1 cellular context compared by ENCODE assay signal in the genomic region with DNA sequence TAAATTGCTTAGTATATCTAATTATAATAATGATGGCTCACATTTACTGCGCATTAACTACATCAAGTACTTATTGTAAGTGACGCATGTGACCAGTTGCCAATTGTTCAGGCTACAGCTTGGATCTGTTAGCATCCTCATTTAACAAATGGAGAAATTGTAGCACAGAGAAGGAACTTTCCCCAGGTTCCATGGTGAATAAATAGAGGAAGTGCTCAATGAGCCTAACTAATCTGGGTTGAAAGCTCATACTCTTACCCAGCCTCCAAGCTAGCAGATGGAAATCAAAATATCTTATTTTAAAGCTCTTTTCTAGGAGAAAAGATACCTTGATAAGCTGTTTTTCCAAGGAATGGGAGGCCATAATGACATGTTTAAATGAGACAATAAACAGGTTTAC.
TF ChIP-seq lines count a peak whose summit lies in the region.

No MANE protein-coding gene starts in this region.

TF ChIP-seq in WTC11, 78 proteins besides CTCF, POLR2A, EP300 and RAD21 (continued from another document):
- TF ChIP-seq, protein P1, sequence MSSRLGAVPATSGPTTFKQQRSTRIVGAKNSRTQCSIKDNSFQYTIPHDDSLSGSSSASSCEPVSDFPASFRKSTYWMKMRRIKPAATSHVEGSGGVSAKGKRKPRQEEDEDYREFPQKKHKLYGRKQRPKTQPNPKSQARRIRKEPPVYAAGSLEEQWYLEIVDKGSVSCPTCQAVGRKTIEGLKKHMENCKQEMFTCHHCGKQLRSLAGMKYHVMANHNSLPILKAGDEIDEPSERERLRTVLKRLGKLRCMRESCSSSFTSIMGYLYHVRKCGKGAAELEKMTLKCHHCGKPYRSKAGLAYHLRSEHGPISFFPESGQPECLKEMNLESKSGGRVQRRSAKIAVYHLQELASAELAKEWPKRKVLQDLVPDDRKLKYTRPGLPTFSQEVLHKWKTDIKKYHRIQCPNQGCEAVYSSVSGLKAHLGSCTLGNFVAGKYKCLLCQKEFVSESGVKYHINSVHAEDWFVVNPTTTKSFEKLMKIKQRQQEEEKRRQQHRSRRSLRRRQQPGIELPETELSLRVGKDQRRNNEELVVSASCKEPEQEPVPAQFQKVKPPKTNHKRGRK (CRISPR knock-in tag; IDR thresholded peaks at IDR 0.05; ENCODE audit: borderline replicate concordance), result no peak
- TF ChIP-seq, protein P2, sequence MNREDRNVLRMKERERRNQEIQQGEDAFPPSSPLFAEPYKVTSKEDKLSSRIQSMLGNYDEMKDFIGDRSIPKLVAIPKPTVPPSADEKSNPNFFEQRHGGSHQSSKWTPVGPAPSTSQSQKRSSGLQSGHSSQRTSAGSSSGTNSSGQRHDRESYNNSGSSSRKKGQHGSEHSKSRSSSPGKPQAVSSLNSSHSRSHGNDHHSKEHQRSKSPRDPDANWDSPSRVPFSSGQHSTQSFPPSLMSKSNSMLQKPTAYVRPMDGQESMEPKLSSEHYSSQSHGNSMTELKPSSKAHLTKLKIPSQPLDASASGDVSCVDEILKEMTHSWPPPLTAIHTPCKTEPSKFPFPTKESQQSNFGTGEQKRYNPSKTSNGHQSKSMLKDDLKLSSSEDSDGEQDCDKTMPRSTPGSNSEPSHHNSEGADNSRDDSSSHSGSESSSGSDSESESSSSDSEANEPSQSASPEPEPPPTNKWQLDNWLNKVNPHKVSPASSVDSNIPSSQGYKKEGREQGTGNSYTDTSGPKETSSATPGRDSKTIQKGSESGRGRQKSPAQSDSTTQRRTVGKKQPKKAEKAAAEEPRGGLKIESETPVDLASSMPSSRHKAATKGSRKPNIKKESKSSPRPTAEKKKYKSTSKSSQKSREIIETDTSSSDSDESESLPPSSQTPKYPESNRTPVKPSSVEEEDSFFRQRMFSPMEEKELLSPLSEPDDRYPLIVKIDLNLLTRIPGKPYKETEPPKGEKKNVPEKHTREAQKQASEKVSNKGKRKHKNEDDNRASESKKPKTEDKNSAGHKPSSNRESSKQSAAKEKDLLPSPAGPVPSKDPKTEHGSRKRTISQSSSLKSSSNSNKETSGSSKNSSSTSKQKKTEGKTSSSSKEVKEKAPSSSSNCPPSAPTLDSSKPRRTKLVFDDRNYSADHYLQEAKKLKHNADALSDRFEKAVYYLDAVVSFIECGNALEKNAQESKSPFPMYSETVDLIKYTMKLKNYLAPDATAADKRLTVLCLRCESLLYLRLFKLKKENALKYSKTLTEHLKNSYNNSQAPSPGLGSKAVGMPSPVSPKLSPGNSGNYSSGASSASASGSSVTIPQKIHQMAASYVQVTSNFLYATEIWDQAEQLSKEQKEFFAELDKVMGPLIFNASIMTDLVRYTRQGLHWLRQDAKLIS (CRISPR knock-in tag; IDR thresholded peaks at IDR 0.05; ENCODE audit: borderline replicate concordance), result no peak
- TF ChIP-seq OVOL2 (CRISPR knock-in tag; IDR thresholded peaks at IDR 0.05; ENCODE audit: borderline replicate concordance), result no peak
